In the genomic region with DNA sequence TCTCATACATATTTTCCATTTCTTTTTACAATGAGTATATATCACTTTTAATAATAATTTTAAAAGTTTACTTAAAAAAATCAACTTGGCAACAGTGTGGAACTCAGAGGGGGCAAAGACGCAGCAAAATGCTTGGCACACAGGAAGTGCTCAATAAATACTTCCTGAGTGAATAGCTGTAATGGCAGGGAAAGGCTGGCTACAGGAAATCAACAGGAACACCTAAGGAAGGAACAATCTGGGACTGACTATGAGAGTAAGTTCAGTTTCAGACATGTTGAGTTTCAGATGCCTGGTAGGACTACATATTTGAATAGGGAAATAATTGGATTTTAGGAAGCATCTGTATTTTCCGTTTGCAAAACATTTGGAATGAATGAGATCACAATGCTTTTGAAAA, we compare ENCODE assay signal across 1 cellular context.
TF ChIP-seq lines count a peak whose summit lies in the region.

No MANE protein-coding gene starts in this region.

TF ChIP-seq in WTC11, 78 proteins besides CTCF, POLR2A, EP300 and RAD21 (continued from another document):
- TF ChIP-seq, protein P1, sequence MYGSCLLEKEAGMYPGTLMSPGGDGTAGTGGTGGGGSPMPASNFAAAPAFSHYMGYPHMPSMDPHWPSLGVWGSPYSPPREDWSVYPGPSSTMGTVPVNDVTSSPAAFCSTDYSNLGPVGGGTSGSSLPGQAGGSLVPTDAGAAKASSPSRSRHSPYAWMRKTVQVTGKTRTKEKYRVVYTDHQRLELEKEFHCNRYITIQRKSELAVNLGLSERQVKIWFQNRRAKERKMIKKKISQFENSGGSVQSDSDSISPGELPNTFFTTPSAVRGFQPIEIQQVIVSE (CRISPR knock-in tag; IDR thresholded peaks at IDR 0.05; ENCODE audit: borderline replicate concordance) = no peak
- TF ChIP-seq FOXJ3 (CRISPR knock-in tag; IDR thresholded peaks at IDR 0.05; ENCODE audit: borderline replicate concordance) = no peak
- no peak for TF ChIP-seq CREB1 (CRISPR knock-in tag; IDR thresholded peaks at IDR 0.05)
- TF ChIP-seq ZNF512 (CRISPR knock-in tag; IDR thresholded peaks at IDR 0.05; ENCODE audit: borderline replicate concordance) = no peak
